ENCODE assay signal across 10 cellular contexts in the genomic region with DNA sequence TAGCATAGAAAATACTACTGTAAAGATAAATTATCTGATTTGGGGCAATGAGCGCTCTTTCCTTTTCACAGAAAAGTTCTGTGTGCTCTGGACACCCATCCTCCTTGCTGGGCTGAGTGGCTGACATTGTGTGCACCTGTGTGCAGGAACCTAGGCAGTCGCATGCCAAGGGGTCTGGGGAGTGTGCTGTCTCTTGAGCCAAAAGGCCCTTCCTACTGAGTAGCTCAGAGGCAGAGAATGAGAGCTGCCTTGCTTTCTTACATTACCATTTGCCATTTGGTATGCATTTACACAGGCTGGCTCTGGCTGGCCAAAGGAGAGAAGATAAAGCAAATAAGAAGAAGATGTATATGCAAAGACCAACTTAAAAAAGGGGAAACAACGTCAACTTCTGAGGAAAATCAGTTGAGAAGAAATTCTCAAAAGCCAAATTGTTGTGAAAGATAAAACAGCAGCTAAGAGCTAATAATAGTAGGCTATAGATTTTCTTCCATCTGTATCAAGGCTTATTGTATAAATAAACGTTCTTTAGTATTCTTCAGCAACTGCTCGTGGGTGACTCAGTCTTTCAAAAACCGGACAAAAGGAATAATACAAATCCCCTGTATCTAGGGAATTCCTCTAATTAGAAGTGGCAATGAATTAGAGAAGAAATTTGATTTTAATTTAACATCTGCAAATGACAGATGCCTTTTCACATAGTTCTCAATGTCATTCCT.
DNase-seq lines count a peak whose midpoint lies in the region; ATAC-seq and TF ChIP-seq lines count a peak whose summit lies in the region.
"Had no signal": no experiment of that assay in that cellular context is flagged by ENCODE, and none has a peak within 500 bp of the region (broad histone marks: within the 10 kb centered on the region; RNA-seq: fewer than 3 reads in every experiment).

No MANE protein-coding gene starts in this region.

- peaks cover 43% of the 10 kb centered on the region for H3K36me3 Mint-ChIP-seq in activated naive CD8-positive, alpha-beta T cell treated with anti-CD3 and anti-CD28 coated beads for 36 hours
- H3K36me3 Mint-ChIP-seq in Calu3 (ENCODE audit: insufficient read depth, unreplicated experiment) (no peaks in the 10 kb centered on the region), endodermal cell (ENCODE audit: low read depth) (peaks cover 3% of the 10 kb centered on the region)

- H3K4me3 ChIP-seq in endodermal cell (ENCODE audit: low read length) = no peak overlapping the region
- H3K4me3 ChIP-seq: heart left ventricle, smooth muscle cell had no signal

- TF ChIP-seq CTCF in Calu3 (IDR thresholded peaks at IDR 0.05; ENCODE audit: unreplicated experiment) = no peak
- no peak for TF ChIP-seq CTCF in endodermal cell (conservative IDR thresholded peaks at IDR 0.05)

- no peak overlapping the region for H3K9ac ChIP-seq in endodermal cell (ENCODE audit: extremely low read depth, low read length, poor library complexity, severe bottlenecking)

- no peaks in the 10 kb centered on the region for H3K9me3 Mint-ChIP-seq in activated naive CD8-positive, alpha-beta T cell treated with anti-CD3 and anti-CD28 coated beads for 36 hours
- H3K9me3 Mint-ChIP-seq in Calu3 (ENCODE audit: low read depth, unreplicated experiment) (no peaks in the 10 kb centered on the region), endodermal cell (no peaks in the 10 kb centered on the region)

- no TSS peak for BruUV-seq in Calu3 (replicated peaks; lab: Mats Ljungman, UMichigan)

- intact Hi-C loops in Calu3 (cut with micrococcal nuclease; ENCODE audit: unreplicated experiment) = no loop called here

- H3K27ac ChIP-seq in endodermal cell (ENCODE audit: low read depth, low read length) = no peak overlapping the region
- H3K27ac ChIP-seq: heart left ventricle had no signal

- peaks cover 10% of the 10 kb centered on the region for H3K36me3 ChIP-seq in endodermal cell (ENCODE audit: control insufficient read depth, insufficient read depth, low read length)

- H3K4me1 Mint-ChIP-seq in activated naive CD8-positive, alpha-beta T cell treated with anti-CD3 and anti-CD28 coated beads for 36 hours = peaks cover 44% of the 10 kb centered on the region
- H3K4me1 Mint-ChIP-seq in Calu3 (ENCODE audit: low read depth, unreplicated experiment) (no peaks in the 10 kb centered on the region), endodermal cell (peaks cover 17% of the 10 kb centered on the region)

- CTCF ChIA-PET in Calu3 (lab: Charles Lee) = no interaction called here

- peaks cover 4% of the 10 kb centered on the region for H3K4me1 ChIP-seq in endodermal cell (ENCODE audit: control insufficient read depth, insufficient read depth, low read length)
- H3K4me1 ChIP-seq: heart left ventricle had no signal

- no peaks in the 10 kb centered on the region for H3K27me3 ChIP-seq in endodermal cell (ENCODE audit: control insufficient read depth, insufficient read depth, low read length, poor library complexity, severe bottlenecking)
- H3K27me3 ChIP-seq: heart left ventricle had no signal

- no peaks in the 10 kb centered on the region for H3K27me3 Mint-ChIP-seq in activated naive CD8-positive, alpha-beta T cell treated with anti-CD3 and anti-CD28 coated beads for 36 hours
- H3K27me3 Mint-ChIP-seq in Calu3 (ENCODE audit: unreplicated experiment) (no peaks in the 10 kb centered on the region), endodermal cell (ENCODE audit: insufficient read depth) (no peaks in the 10 kb centered on the region)

- H3K9me3 ChIP-seq in endodermal cell (ENCODE audit: control insufficient read depth, low read length) = no peaks in the 10 kb centered on the region
- H3K9me3 ChIP-seq: heart left ventricle had no signal

- peak; percentile 34 for ATAC-seq in GM18499 (IDR thresholded peaks at IDR 0.05; ENCODE audit: insufficient read depth, unreplicated experiment)
- peak; percentile 49 for ATAC-seq in GM19397 (IDR thresholded peaks at IDR 0.05; ENCODE audit: unreplicated experiment)
- peak; percentile 31 for ATAC-seq in HG03039 (IDR thresholded peaks at IDR 0.05; ENCODE audit: unreplicated experiment)
- ATAC-seq: heart left ventricle had no signal

- DNase-seq in activated naive CD8-positive, alpha-beta T cell treated with anti-CD3 and anti-CD28 coated beads for 36 hours = no peak
- DNase-seq in Calu3 (no peak), NCI-H2107 treated with DMSO at 0.1 percent for 48 hours (lab: John Stamatoyannopoulos, UW; ENCODE audit: unreplicated experiment) (no peak), NCI-H2227 treated with DMSO at 0.1 percent for 48 hours (lab: John Stamatoyannopoulos, UW) (no peak), endodermal cell (no peak)
- DNase-seq: heart left ventricle had no signal

- H3K4me3 Mint-ChIP-seq in activated naive CD8-positive, alpha-beta T cell treated with anti-CD3 and anti-CD28 coated beads for 36 hours = peak overlapping the region; percentile 2
- H3K4me3 Mint-ChIP-seq in Calu3 (ENCODE audit: low read depth, unreplicated experiment) (no peak overlapping the region), endodermal cell (no peak overlapping the region)

- H3K27ac Mint-ChIP-seq in activated naive CD8-positive, alpha-beta T cell treated with anti-CD3 and anti-CD28 coated beads for 36 hours = peak overlapping the region; percentile 76
- no peak overlapping the region for H3K27ac Mint-ChIP-seq in Calu3 (ENCODE audit: unreplicated experiment)
- H3K27ac Mint-ChIP-seq in endodermal cell = no peak overlapping the region

- WGBS in endodermal cell (ENCODE audit: insufficient coverage in 1 of 2, insufficient read length in 1 of 2), 2 experiments = 90 to 92% methylated on average over 5 to 6 of the region's 6 CpGs
